Comparison of ENCODE assay signal across 13 cellular contexts in genomic region chr15:75138016-75138999, GRCh38.
DNase-seq lines count a peak whose midpoint lies in the region; ATAC-seq and TF ChIP-seq lines count a peak whose summit lies in the region.
"Had no signal": no experiment of that assay in that cellular context is flagged by ENCODE, and none has a peak within 500 bp of the region (broad histone marks: within the 10 kb centered on the region; RNA-seq: fewer than 3 reads in every experiment).

No MANE protein-coding gene starts in this region.

- POLR2A ChIA-PET in PC-3 (lab: Charles Lee; ENCODE audit: unreplicated experiment) = no interaction called here

- no peaks in the 10 kb centered on the region for H3K9me2 ChIP-seq in PC-3 (replicated peaks; ENCODE audit: low read length)

- H3K9ac ChIP-seq in SK-N-MC (ENCODE audit: insufficient read length) (no peak overlapping the region), PC-3 (ENCODE audit: low read length) (no peak overlapping the region)

- no peaks in the 10 kb centered on the region for H3K27me3 ChIP-seq in PC-3 (ENCODE audit: low read length)
- H3K27me3 ChIP-seq: suprapubic skin had no signal

- H3K4me2 ChIP-seq in PC-3 (ENCODE audit: low read length) = no peak overlapping the region

- no peaks in the 10 kb centered on the region for H3K4me1 ChIP-seq in PC-3 (ENCODE audit: insufficient read depth, low read length)

- peak; percentile 28 for ATAC-seq in sciatic nerve
- no peak for ATAC-seq in GM18858 (IDR thresholded peaks at IDR 0.05; ENCODE audit: unreplicated experiment)
- ATAC-seq in PC-3 = no peak
- ATAC-seq: T-cell had no signal

- intact Hi-C loops in sciatic nerve (cut with DNase I) (no loop called here), PC-3 (cut with micrococcal nuclease) (no loop called here)

- no peak for TF ChIP-seq CTCF in fibroblast of the aortic adventitia (IDR thresholded peaks at IDR 0.05; ENCODE audit: insufficient read depth, low read length)
- no peak for TF ChIP-seq CTCF in PC-3 (conservative IDR thresholded peaks at IDR 0.05; ENCODE audit: low read depth, low read length)

- no peaks in the 10 kb centered on the region for H3F3A ChIP-seq in PC-3 (ENCODE audit: low read length, unreplicated experiment)

- CTCF ChIA-PET in PC-3 (lab: Charles Lee) = no interaction called here

- H4K20me1 ChIP-seq in PC-3 (ENCODE audit: low read length) = no peaks in the 10 kb centered on the region

- H3K9me3 ChIP-seq in SK-N-MC (ENCODE audit: low read depth, low read length) = peaks cover 12% of the 10 kb centered on the region; the same call in 1 of the 2 replicates
- peaks cover 9% of the 10 kb centered on the region for H3K9me3 ChIP-seq in PC-3 (ENCODE audit: low read length)

- no TSS peak for BruUV-seq in PC-3 (replicated peaks; lab: Mats Ljungman, UMichigan)

- no peaks in the 10 kb centered on the region for H3K36me3 ChIP-seq in SK-N-MC (ENCODE audit: insufficient read depth, low read length)
- H3K36me3 ChIP-seq in PC-3 (ENCODE audit: low read depth, low read length) = no peaks in the 10 kb centered on the region; the same call in 1 of the 2 replicates
- H3K36me3 ChIP-seq: suprapubic skin had no signal

- H3K4me3 ChIP-seq in SK-N-MC (peak overlapping the region; percentile 17), fibroblast of the aortic adventitia (ENCODE audit: low read depth, low read length) (no peak overlapping the region), PC-3 (ENCODE audit: low read length) (no peak overlapping the region)
- H3K4me3 ChIP-seq: suprapubic skin had no signal

- no peaks in the 10 kb centered on the region for H3K79me2 ChIP-seq in PC-3 (ENCODE audit: low read length)

- no peak overlapping the region for H2AFZ ChIP-seq in PC-3 (ENCODE audit: low read length)

- H3K27ac ChIP-seq in SK-N-MC = no peak overlapping the region
- no peak overlapping the region for H3K27ac ChIP-seq in PC-3 (ENCODE audit: low read length)
- H3K27ac ChIP-seq: suprapubic skin had no signal

- DNase-seq in ELR (ENCODE audit: low read depth) (peak; percentile 31), SK-N-MC (ENCODE audit: low read depth, low spot score) (no peak), fibroblast of the aortic adventitia (ENCODE audit: low read depth) (peak; percentile 49), sciatic nerve (ENCODE audit: low spot score) (no peak), NCI-H82 (lab: John Stamatoyannopoulos, UW) (no peak), PC-3 (no peak)
- no peak for DNase-seq in activated CD4-positive, alpha-beta T cell treated with anti-CD3 and anti-CD28 coated beads, Interleukin-2, amount 50 U/mL, for 48 hours
- DNase-seq: activated naive CD4-positive, alpha-beta T cell; NCI-H187 treated with DMSO at 0.1 percent for 48 hours; right cardiac atrium; T-cell had no signal

Comparison
In these comparisons a context has a peak if more than half of its experiments do, and no peak if none do; other contexts are left out.
1. DNase-seq: peak in ELR (single experiment) and fibroblast of the aortic adventitia (single experiment); none in SK-N-MC (single experiment), sciatic nerve (single experiment), activated CD4-positive, alpha-beta T cell treated with anti-CD3 and anti-CD28 coated beads, Interleukin-2, amount 50 U/mL, for 48 hours (0 of 2), NCI-H82 (single experiment) and PC-3 (single experiment).